In genomic region chr15:49154359-49154758, GRCh38 we compare ENCODE assay signal across 1 cellular context.
A peak's percentile ranks its signal among the peaks of the same experiment; 100 is the strongest.
TF ChIP-seq lines count a peak whose summit lies in the region.

No MANE protein-coding gene starts in this region.

TF ChIP-seq in K562, 482 proteins besides CTCF, POLR2A, EP300 and RAD21:
- TF ChIP-seq ZNF778 (CRISPR knock-in tag; IDR thresholded peaks at IDR 0.05): no peak
- no peak for TF ChIP-seq ZKSCAN1 (IDR thresholded peaks at IDR 0.05; ENCODE audit: low read depth, low read length)
- no peak for TF ChIP-seq MCM5 (IDR thresholded peaks at IDR 0.05; ENCODE audit: low read depth)
- TF ChIP-seq NR0B1 (IDR thresholded peaks at IDR 0.05; ENCODE audit: partially characterized antibody): no peak
- TF ChIP-seq ATF3 (IDR thresholded peaks at IDR 0.05): peak; percentile 30
- no peak for TF ChIP-seq ATF3 (CRISPR knock-in tag; conservative IDR thresholded peaks at IDR 0.05)
- no peak for TF ChIP-seq WHSC1 (IDR thresholded peaks at IDR 0.05; ENCODE audit: low read length)
- TF ChIP-seq CEBPG (CRISPR knock-in tag; IDR thresholded peaks at IDR 0.05): no peak
- TF ChIP-seq CEBPG (tag; conservative IDR thresholded peaks at IDR 0.05 in 1 of 2, IDR thresholded peaks at IDR 0.05 in 1 of 2): peak in 1 of 2 experiments; percentile 35; a peak in 1 of 4 replicates
- 0 out of 2 replicates have a peak, but pooled peaks have one; percentile 27 for TF ChIP-seq FOSL1 (tag; conservative IDR thresholded peaks at IDR 0.05)
- TF ChIP-seq ZNF583 (CRISPR knock-in tag; IDR thresholded peaks at IDR 0.05): no peak
- no peak for TF ChIP-seq E2F4 (CRISPR knock-in tag; IDR thresholded peaks at IDR 0.05; ENCODE audit: low read depth)
- TF ChIP-seq CEBPB (tag; IDR thresholded peaks at IDR 0.05): peak; percentile 72
- TF ChIP-seq PTRF (tag; IDR thresholded peaks at IDR 0.05): no peak
- no peak for TF ChIP-seq NFIC (IDR thresholded peaks at IDR 0.05)
- no peak for TF ChIP-seq BRD4 (IDR thresholded peaks at IDR 0.05)
- TF ChIP-seq PRPF4 (IDR thresholded peaks at IDR 0.05; ENCODE audit: insufficient read depth, low read depth, low read length, poor library complexity, severe bottlenecking): no peak
- no peak for TF ChIP-seq PHB2 (IDR thresholded peaks at IDR 0.05; ENCODE audit: low read depth)
- no peak for TF ChIP-seq SMAD2 (IDR thresholded peaks at IDR 0.05; ENCODE audit: low read depth, low read length)
- TF ChIP-seq THAP12 (CRISPR knock-in tag; IDR thresholded peaks at IDR 0.05): no peak
